ENCODE assay signal across 2 cellular contexts in genomic region chr1:207565546-207566468, GRCh38.
TF ChIP-seq lines count a peak whose summit lies in the region.

No MANE protein-coding gene starts in this region.

TF ChIP-seq in IMR-90, 13 proteins besides CTCF, POLR2A, EP300 and RAD21 (continued from another document):
- TF ChIP-seq, protein P1, sequence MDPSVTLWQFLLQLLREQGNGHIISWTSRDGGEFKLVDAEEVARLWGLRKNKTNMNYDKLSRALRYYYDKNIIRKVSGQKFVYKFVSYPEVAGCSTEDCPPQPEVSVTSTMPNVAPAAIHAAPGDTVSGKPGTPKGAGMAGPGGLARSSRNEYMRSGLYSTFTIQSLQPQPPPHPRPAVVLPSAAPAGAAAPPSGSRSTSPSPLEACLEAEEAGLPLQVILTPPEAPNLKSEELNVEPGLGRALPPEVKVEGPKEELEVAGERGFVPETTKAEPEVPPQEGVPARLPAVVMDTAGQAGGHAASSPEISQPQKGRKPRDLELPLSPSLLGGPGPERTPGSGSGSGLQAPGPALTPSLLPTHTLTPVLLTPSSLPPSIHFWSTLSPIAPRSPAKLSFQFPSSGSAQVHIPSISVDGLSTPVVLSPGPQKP (IDR thresholded peaks at IDR 0.05; ENCODE audit: borderline replicate concordance, low read depth, low read length): no peak
- TF ChIP-seq MXI1 (IDR thresholded peaks at IDR 0.05; ENCODE audit: borderline replicate concordance, low read depth, low read length): no peak
- no peak for TF ChIP-seq FOS (IDR thresholded peaks at IDR 0.05; ENCODE audit: low read depth, low read length)
- no peak for TF ChIP-seq MAZ (IDR thresholded peaks at IDR 0.05; ENCODE audit: borderline replicate concordance, low read depth, low read length)
- TF ChIP-seq USF2 (IDR thresholded peaks at IDR 0.05; ENCODE audit: low read depth, low read length): no peak
- no peak for TF ChIP-seq CHD1 (IDR thresholded peaks at IDR 0.05; ENCODE audit: low read depth, low read length)
- no peak for TF ChIP-seq MAFK (IDR thresholded peaks at IDR 0.05; ENCODE audit: low read depth, low read length)
- no peak for TF ChIP-seq CEBPB (IDR thresholded peaks at IDR 0.05; ENCODE audit: low read depth, low read length)

TF ChIP-seq in K562, 482 proteins besides CTCF, POLR2A, EP300 and RAD21:
- TF ChIP-seq, protein P2, sequence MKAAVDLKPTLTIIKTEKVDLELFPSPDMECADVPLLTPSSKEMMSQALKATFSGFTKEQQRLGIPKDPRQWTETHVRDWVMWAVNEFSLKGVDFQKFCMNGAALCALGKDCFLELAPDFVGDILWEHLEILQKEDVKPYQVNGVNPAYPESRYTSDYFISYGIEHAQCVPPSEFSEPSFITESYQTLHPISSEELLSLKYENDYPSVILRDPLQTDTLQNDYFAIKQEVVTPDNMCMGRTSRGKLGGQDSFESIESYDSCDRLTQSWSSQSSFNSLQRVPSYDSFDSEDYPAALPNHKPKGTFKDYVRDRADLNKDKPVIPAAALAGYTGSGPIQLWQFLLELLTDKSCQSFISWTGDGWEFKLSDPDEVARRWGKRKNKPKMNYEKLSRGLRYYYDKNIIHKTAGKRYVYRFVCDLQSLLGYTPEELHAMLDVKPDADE (conservative IDR thresholded peaks at IDR 0.05; ENCODE audit: control insufficient read depth, low read depth, low read length): no peak
- TF ChIP-seq ZNF512 (tag; IDR thresholded peaks at IDR 0.05) (peak; percentile 98), KDM1A (IDR thresholded peaks at IDR 0.05) (peak in 1 of 2 experiments; percentile 31; a peak in 2 of 4 replicates), LCOR (CRISPR knock-in tag; IDR thresholded peaks at IDR 0.05) (0 out of 2 replicates have a peak, but pooled peaks have one; percentile 27), ARID1B (IDR thresholded peaks at IDR 0.05) (peak; percentile 68), TRIM24 (IDR thresholded peaks at IDR 0.05) (0 out of 4 replicates have a peak, but pooled peaks have one; percentile 19 to 36), ARNT (IDR thresholded peaks at IDR 0.05) (peak in 1 of 2 experiments; percentile 16; a peak in 1 of 4 replicates), ZNF699 (CRISPR knock-in tag; IDR thresholded peaks at IDR 0.05; ENCODE audit: insufficient replicate concordance) (no peak), SMARCA4 (IDR thresholded peaks at IDR 0.05) (peak; percentile 40; the same call in 1 of the 2 replicates), HLTF (IDR thresholded peaks at IDR 0.05) (0 out of 2 replicates have a peak, but pooled peaks have one; percentile 23), MNT (conservative IDR thresholded peaks at IDR 0.05) (peak in 1 of 2 experiments; percentile 12; a peak in 1 of 4 replicates), ELF4 (CRISPR knock-in tag; IDR thresholded peaks at IDR 0.05) (0 out of 2 replicates have a peak, but pooled peaks have one; percentile 47), SMC3 (conservative IDR thresholded peaks at IDR 0.05; ENCODE audit: insufficient read depth, low read depth, low read length) (peak; percentile 40; the same call in 1 of the 2 replicates), MTA2 (IDR thresholded peaks at IDR 0.05; ENCODE audit: low read depth) (peak; percentile 33; the same call in 1 of the 2 replicates), TAL1 (IDR thresholded peaks at IDR 0.05) (peak; percentile 60), PHF21A (IDR thresholded peaks at IDR 0.05; ENCODE audit: borderline replicate concordance, low read depth) (peak; percentile 90; the same call in 1 of the 2 replicates), TCF3 (CRISPR knock-in tag; IDR thresholded peaks at IDR 0.05) (peak; percentile 41), CBFA2T3 (IDR thresholded peaks at IDR 0.05) (peak; percentile 69), ELF2 (CRISPR knock-in tag; IDR thresholded peaks at IDR 0.05) (0 out of 2 replicates have a peak, but pooled peaks have one; percentile 42), KLF6 (CRISPR knock-in tag; IDR thresholded peaks at IDR 0.05; ENCODE audit: borderline replicate concordance) (no peak), ZNF12 (CRISPR knock-in tag; IDR thresholded peaks at IDR 0.05) (no peak), CBFA2T2 (conservative IDR thresholded peaks at IDR 0.05) (peak; percentile 43), ZNF174 (CRISPR knock-in tag; IDR thresholded peaks at IDR 0.05) (no peak), BRD4 (IDR thresholded peaks at IDR 0.05) (no peak), RCOR1 (IDR thresholded peaks at IDR 0.05; ENCODE audit: borderline replicate concordance in 1 of 2, low read depth in 2 of 2, low read length in 2 of 2) (peak in 1 of 2 experiments; percentile 83; a peak in 2 of 4 replicates), MTA1 (IDR thresholded peaks at IDR 0.05; ENCODE audit: borderline replicate concordance) (0 out of 2 replicates have a peak, but pooled peaks have one; percentile 38), STAG1 (CRISPR knock-in tag; IDR thresholded peaks at IDR 0.05; ENCODE audit: borderline replicate concordance) (peak; percentile 31; the same call in 1 of the 2 replicates), ZNF217 (CRISPR knock-in tag; IDR thresholded peaks at IDR 0.05) (no peak), NCOR1 (IDR thresholded peaks at IDR 0.05) (0 out of 2 replicates have a peak, but pooled peaks have one; percentile 17), DPF2 (IDR thresholded peaks at IDR 0.05) (0 out of 2 replicates have a peak, but pooled peaks have one; percentile 25)
- TF ChIP-seq, protein P3, sequence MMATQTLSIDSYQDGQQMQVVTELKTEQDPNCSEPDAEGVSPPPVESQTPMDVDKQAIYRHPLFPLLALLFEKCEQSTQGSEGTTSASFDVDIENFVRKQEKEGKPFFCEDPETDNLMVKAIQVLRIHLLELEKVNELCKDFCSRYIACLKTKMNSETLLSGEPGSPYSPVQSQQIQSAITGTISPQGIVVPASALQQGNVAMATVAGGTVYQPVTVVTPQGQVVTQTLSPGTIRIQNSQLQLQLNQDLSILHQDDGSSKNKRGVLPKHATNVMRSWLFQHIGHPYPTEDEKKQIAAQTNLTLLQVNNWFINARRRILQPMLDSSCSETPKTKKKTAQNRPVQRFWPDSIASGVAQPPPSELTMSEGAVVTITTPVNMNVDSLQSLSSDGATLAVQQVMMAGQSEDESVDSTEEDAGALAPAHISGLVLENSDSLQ (IDR thresholded peaks at IDR 0.05): 0 out of 2 replicates have a peak, but pooled peaks have one; percentile 8
- TF ChIP-seq, protein P4, sequence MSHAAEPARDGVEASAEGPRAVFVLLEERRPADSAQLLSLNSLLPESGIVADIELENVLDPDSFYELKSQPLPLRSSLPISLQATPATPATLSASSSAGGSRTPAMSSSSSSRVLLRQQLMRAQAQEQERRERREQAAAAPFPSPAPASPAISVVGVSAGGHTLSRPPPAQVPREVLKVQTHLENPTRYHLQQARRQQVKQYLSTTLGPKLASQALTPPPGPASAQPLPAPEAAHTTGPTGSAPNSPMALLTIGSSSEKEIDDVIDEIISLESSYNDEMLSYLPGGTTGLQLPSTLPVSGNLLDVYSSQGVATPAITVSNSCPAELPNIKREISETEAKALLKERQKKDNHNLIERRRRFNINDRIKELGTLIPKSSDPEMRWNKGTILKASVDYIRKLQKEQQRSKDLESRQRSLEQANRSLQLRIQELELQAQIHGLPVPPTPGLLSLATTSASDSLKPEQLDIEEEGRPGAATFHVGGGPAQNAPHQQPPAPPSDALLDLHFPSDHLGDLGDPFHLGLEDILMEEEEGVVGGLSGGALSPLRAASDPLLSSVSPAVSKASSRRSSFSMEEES (CRISPR knock-in tag; IDR thresholded peaks at IDR 0.05): peak; percentile 69
